Comparison of ENCODE assay signal across 10 cellular contexts in the genomic region with DNA sequence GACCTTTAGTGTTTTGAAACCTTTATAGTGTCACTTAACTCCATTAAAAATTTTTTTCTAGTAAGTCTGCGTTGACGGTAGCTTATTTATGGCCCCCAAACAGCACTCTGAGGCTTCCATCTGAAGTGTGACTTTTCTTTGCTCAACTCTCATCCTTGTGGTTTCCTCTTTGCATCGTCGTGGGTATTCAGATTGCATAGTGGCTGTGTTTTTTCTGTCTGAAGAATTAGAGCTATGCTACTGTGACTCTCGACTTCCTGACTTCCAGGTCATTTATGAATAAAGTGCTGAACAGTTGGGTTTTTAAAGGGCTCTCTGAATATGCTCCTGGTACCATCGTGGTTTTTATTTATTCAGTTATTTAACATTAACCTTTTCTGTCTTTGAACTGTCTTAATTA. TPM values are rescaled to one million over a fixed set of nuclear protein-coding genes. Genes with fewer than 3 reads are reported as not detected.
DNase-seq lines count a peak whose midpoint lies in the region; ATAC-seq, FAIRE-seq and TF ChIP-seq lines count a peak whose summit lies in the region.
"Had no signal": no experiment of that assay in that cellular context is flagged by ENCODE, and none has a peak within 500 bp of the region (broad histone marks: within the 10 kb centered on the region; RNA-seq: fewer than 3 reads in every experiment).

No MANE protein-coding gene starts in this region.

- H3K4me1 ChIP-seq in GM12878 (ENCODE audit: control insufficient read depth, insufficient read depth, low read length) = peaks cover 5% of the 10 kb centered on the region
- H3K4me1 ChIP-seq in aorta (ENCODE audit: control insufficient read depth in 1 of 2, insufficient read depth in 2 of 2, low read length in 2 of 2) = no peaks in the 10 kb centered on the region

- H2AFZ ChIP-seq in GM12878 (ENCODE audit: control insufficient read depth, low read depth, low read length) = no peak overlapping the region

- POLR2A ChIA-PET in GM12878 (lab: Charles Lee) = interaction anchor here (0.5 to 1.4 kb wide), 5 partner anchors 13 to 794 kb away, joined by 3 to 4 read pairs (median 3); no protein-coding TSS in a partner anchor

- no peak overlapping the region for H3K4me2 ChIP-seq in GM12878 (ENCODE audit: control insufficient read depth, insufficient read depth)

- no peak for TF ChIP-seq EP300 in GM12878 (IDR thresholded peaks at IDR 0.05; ENCODE audit: borderline replicate concordance in 1 of 2, control insufficient read depth in 1 of 2, low read depth in 2 of 2, low read length in 2 of 2)

- TF ChIP-seq RAD21 in GM12878 (IDR thresholded peaks at IDR 0.05; ENCODE audit: insufficient read depth, low read depth, low read length) = no peak

- H3K36me3 ChIP-seq in GM12878 (ENCODE audit: control insufficient read depth in 2 of 2, insufficient read depth in 2 of 2, low read length in 1 of 2) (peaks cover 35 to 48% of the 10 kb centered on the region in 2 experiments), aorta (ENCODE audit: control insufficient read depth in 1 of 2, insufficient read depth in 2 of 2, low read length in 1 of 2) (peaks cover 1 to 14% of the 10 kb centered on the region in 2 donors)

- ATAC-seq in GM19324 (IDR thresholded peaks at IDR 0.05; ENCODE audit: low FRiP score, unreplicated experiment) (peak; percentile 65), HG03280 (IDR thresholded peaks at IDR 0.05; ENCODE audit: unreplicated experiment) (peak; percentile 56), GM12878 (no peak), aorta (ENCODE audit: low FRiP score) (no peak)

- FAIRE-seq in GM12878 (lab: Jason Lieb, UNC) = peak; percentile 62

- SMC1A ChIA-PET in GM12878 (lab: Charles Lee; ENCODE audit: uncharacterized antibody, unreplicated experiment) = interaction anchor here (0.6 to 3.0 kb wide), 8 partner anchors 8 to 40 kb away, joined by 3 to 10 read pairs (median 4); no protein-coding TSS in a partner anchor

- 5% methylated on average over 6 of the region's 6 CpGs for WGBS in GM12878 (ENCODE audit: insufficient coverage, insufficient replicate concordance, low lambda C conversion rate, missing lambda C conversion rate)
- WGBS in aorta, 2 donors = 39 to 47% methylated on average over 6 of the region's 6 CpGs

- TF ChIP-seq CTCF in AG10803 (conservative IDR thresholded peaks at IDR 0.05; ENCODE audit: low read length) (no peak), GM12878 (IDR thresholded peaks at IDR 0.05 in 2 of 3, conservative IDR thresholded peaks at IDR 0.05 in 1 of 3; ENCODE audit: control insufficient read depth in 2 of 3, extremely low read depth in 1 of 3, insufficient read depth in 1 of 3, low read depth in 3 of 3, low read length in 3 of 3) (no peak)

- no peak overlapping the region for H3K4me3 ChIP-seq in AG10803 (ENCODE audit: low read length)
- no peak overlapping the region for H3K4me3 ChIP-seq in GM12878
- H3K4me3 ChIP-seq in aorta (ENCODE audit: low read length in 2 of 2) = no peak overlapping the region

- H4K20me1 ChIP-seq in GM12878 (ENCODE audit: control insufficient read depth, insufficient read depth) = no peaks in the 10 kb centered on the region

- no peaks in the 10 kb centered on the region for H3K9me3 ChIP-seq in GM12878 (replicated peaks; ENCODE audit: control insufficient read depth, insufficient read depth, low read length)
- no peaks in the 10 kb centered on the region for H3K9me3 ChIP-seq in aorta (ENCODE audit: control insufficient read depth, low read length)

- no TSS peak for BruUV-seq in GM12878 (replicated peaks; lab: Mats Ljungman, UMichigan)

- in situ Hi-C loops in GM12878 (cut with MboI) = no loop called here

- RAD21 ChIA-PET in GM12878 (lab: Charles Lee; ENCODE audit: unreplicated experiment) = interaction anchor here (0.6 to 1.5 kb wide), 3 partner anchors 8 to 22 kb away, joined by 3 to 4 read pairs (median 3); no protein-coding TSS in a partner anchor

- H3K27ac ChIP-seq in GM12878 (ENCODE audit: control insufficient read depth, insufficient read depth) (no peak overlapping the region), aorta (ENCODE audit: low read depth in 1 of 2, low read length in 2 of 2) (no peak overlapping the region)

- H3K9ac ChIP-seq in GM12878 (ENCODE audit: control insufficient read depth, insufficient read depth, low read length) = no peak overlapping the region

- H3K27me3 ChIP-seq in GM12878 (replicated peaks in 1 of 2; ENCODE audit: control insufficient read depth in 2 of 2, insufficient read depth in 2 of 2, low read length in 1 of 2) = no peaks in the 10 kb centered on the region
- no peaks in the 10 kb centered on the region for H3K27me3 ChIP-seq in aorta (ENCODE audit: control insufficient read depth in 1 of 2, insufficient read depth in 2 of 2, low read length in 1 of 2)

- CTCF ChIA-PET in GM12878 (lab: Yijun Ruan, JAX) = interaction anchor here (1.2 to 2.2 kb wide), 2 partner anchors 13 to 42 kb away, joined by 4 to 5 read pairs; no protein-coding TSS in a partner anchor

- TF ChIP-seq POLR2A in GM12878 (IDR thresholded peaks at IDR 0.05; ENCODE audit: low read depth, low read length) = no peak

- H3K79me2 ChIP-seq in GM12878 (ENCODE audit: control insufficient read depth, insufficient read depth, low read length) = no peaks in the 10 kb centered on the region; the same call in 1 of the 2 replicates

- intact Hi-C loops in GM12878 (cut with micrococcal nuclease; ENCODE audit: unreplicated experiment) = no loop called here
- intact Hi-C loops in aorta (cut with DNase I) = no loop called here

- peak; percentile 80 for DNase-seq in AG10803 (ENCODE audit: low read depth)
- no peak for DNase-seq in GM12878 (ENCODE audit: low read depth, low spot score)
- DNase-seq in NCI-H524 treated with DMSO at 0.1 percent for 48 hours (lab: John Stamatoyannopoulos, UW) = no peak
- no peak for DNase-seq in aorta
- no peak for DNase-seq in stimulated activated CD8-positive, alpha-beta memory T cell treated with anti-CD3 and anti-CD28 coated beads, Interleukin-4, amount 100 ng/mL, for 48 hours
- DNase-seq in cerebellar nuclear complex (lab: John Stamatoyannopoulos, UW) = no peak
- DNase-seq: DMS79 treated with DMSO at 0.1 percent for 48 hours, NCI-H1436 treated with DMSO at 0.1 percent for 48 hours had no signal

TF ChIP-seq in GM12878, 131 proteins besides CTCF, POLR2A, EP300 and RAD21 (continues in another document):
- peak; percentile 65; the same call in 1 of the 2 replicates for TF ChIP-seq PAX5 (IDR thresholded peaks at IDR 0.05; ENCODE audit: borderline replicate concordance, low read depth, low read length)
- TF ChIP-seq CREM (IDR thresholded peaks at IDR 0.05; ENCODE audit: low read depth) = 0 out of 2 replicates have a peak, but pooled peaks have one; percentile 14
- TF ChIP-seq ZZZ3 (IDR thresholded peaks at IDR 0.05; ENCODE audit: control insufficient read depth, insufficient read length, low read depth) = no peak
- TF ChIP-seq ZNF207 (IDR thresholded peaks at IDR 0.05; ENCODE audit: borderline replicate concordance) = no peak
- TF ChIP-seq, protein P1, sequence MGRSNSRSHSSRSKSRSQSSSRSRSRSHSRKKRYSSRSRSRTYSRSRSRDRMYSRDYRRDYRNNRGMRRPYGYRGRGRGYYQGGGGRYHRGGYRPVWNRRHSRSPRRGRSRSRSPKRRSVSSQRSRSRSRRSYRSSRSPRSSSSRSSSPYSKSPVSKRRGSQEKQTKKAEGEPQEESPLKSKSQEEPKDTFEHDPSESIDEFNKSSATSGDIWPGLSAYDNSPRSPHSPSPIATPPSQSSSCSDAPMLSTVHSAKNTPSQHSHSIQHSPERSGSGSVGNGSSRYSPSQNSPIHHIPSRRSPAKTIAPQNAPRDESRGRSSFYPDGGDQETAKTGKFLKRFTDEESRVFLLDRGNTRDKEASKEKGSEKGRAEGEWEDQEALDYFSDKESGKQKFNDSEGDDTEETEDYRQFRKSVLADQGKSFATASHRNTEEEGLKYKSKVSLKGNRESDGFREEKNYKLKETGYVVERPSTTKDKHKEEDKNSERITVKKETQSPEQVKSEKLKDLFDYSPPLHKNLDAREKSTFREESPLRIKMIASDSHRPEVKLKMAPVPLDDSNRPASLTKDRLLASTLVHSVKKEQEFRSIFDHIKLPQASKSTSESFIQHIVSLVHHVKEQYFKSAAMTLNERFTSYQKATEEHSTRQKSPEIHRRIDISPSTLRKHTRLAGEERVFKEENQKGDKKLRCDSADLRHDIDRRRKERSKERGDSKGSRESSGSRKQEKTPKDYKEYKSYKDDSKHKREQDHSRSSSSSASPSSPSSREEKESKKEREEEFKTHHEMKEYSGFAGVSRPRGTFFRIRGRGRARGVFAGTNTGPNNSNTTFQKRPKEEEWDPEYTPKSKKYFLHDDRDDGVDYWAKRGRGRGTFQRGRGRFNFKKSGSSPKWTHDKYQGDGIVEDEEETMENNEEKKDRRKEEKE (IDR thresholded peaks at IDR 0.05) = no peak
- TF ChIP-seq MTA2 (IDR thresholded peaks at IDR 0.05; ENCODE audit: low read depth) = no peak

RNA-seq across cellular contexts. Expression of a gene that starts 44.9 kb away (rescaled TPM):
- 38.3 and 39.7 TPM in 2 replicates for total RNA-seq in GM12878 (2013; cell fraction: nucleolus; rRNA removed)
- total RNA-seq in GM12878 (2014; rRNA removed) (16.5 TPM in 2 replicates), GM12878 (2014; rRNA removed; fragmentation: Illumina TruSeq; extraction: Trizol) (17.2 and 17.8 TPM in 2 replicates), GM12878 (2021) (22.4 and 27.2 TPM in 2 replicates), aorta (10 to 100 TPM; 32.2 to 32.8 TPM)
- polyA plus RNA-seq in GM12878 (2011; ENCODE audit: low read depth) = 9.6 TPM
- polyA plus RNA-seq in GM12878 (2011; rRNA removed) (15.0 and 15.2 TPM in 2 replicates), GM12878 (2014; fragmentation: Illumina TruSeq; extraction: Trizol) (14.4 and 17.9 TPM in 2 replicates), GM12878 (2014; fragmentation: Nextera tagmentation; extraction: Ambion mirVana) (1 to 10 TPM; 5.9 to 6.3 TPM), GM12878 (2014; rRNA removed) (11.8 and 13.6 TPM in 2 replicates), GM12878 (2016; fragmentation: Nextera tagmentation; extraction: Ambion mirVana) (10 to 100 TPM; 18.6 to 19.4 TPM), aorta (10 to 100 TPM; 10.6 to 27.0 TPM)
- 11.4 and 12.2 TPM in 2 replicates for polyA plus RNA-seq in GM12878 (2011; cell fraction: cytosol; rRNA removed)
- 20.8 and 25.7 TPM in 2 replicates for polyA plus RNA-seq in GM12878 (2011; cell fraction: nucleus; rRNA removed)
- polyA plus RNA-seq in GM12878 (2012) = 12.5 and 13.0 TPM in 2 replicates
- polyA minus RNA-seq in GM12878 (2011; rRNA and poly(A)+ RNA removed) = 25.3 and 25.9 TPM in 2 replicates
- polyA minus RNA-seq in GM12878 (2011; cell fraction: cytosol; rRNA and poly(A)+ RNA removed) = 9.2 and 10.0 TPM in 2 replicates
- 11.4 and 23.8 TPM in 2 replicates for polyA minus RNA-seq in GM12878 (2011; cell fraction: nucleus; rRNA and poly(A)+ RNA removed)

Comparison
In these comparisons a context has a peak if more than half of its experiments do, and no peak if none do; other contexts are left out.
1. ATAC-seq: peak in GM19324 (single experiment) and HG03280 (single experiment); none in GM12878 (single experiment) and aorta (single experiment).